ENCODE assay signal across 25 cellular contexts in the genomic region with DNA sequence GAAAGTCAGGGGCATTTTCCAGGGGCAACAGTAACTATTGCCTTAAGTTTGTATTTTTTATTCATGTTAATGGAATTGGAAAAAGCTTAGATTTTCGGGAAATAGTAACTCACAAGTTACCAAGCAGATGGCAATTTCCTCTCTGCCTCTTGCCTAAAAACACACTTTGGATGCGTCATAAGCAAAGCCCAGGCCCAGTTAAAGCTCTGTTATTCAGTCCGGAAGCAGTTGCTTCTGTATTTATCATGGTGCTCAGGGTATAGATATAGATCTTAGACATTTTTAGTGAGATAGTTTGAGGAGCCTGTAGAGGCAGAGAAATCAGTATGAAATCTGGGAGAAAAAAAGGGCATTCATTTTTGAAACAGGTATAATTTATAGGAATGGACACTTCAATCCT.
"Had no signal": no experiment of that assay in that cellular context is flagged by ENCODE, and none has a peak within 500 bp of the region (broad histone marks: within the 10 kb centered on the region; RNA-seq: fewer than 3 reads in every experiment).

No MANE protein-coding gene starts in this region.

- H3K27ac ChIP-seq: coronary artery, epithelial cell of prostate, esophagus squamous epithelium, gastrocnemius medialis, heart right ventricle, left lung, lower lobe of right lung had no signal

- FAIRE-seq: colon, endometrium, islet of Langerhans, keratinocyte had no signal

- H3K27me3 ChIP-seq: esophagus squamous epithelium, gastrocnemius medialis, heart right ventricle, left lung had no signal

- H3K36me3 ChIP-seq: esophagus squamous epithelium, gastrocnemius medialis, heart right ventricle, left lung, lower lobe of right lung had no signal

- H3K9me3 ChIP-seq: gastrocnemius medialis had no signal

- DNase-seq: effector CD8-positive, alpha-beta T cell; effector memory CD8-positive, alpha-beta T cell; endodermal cell; erythroblast; esophagus squamous epithelium; foreskin fibroblast; foreskin melanocyte; gastrocnemius medialis; glutamatergic neuron; head of caudate nucleus; heart right ventricle; hippocampal formation; left cardiac atrium; left lung; left ventricle myocardium superior; lower lobe of right lung; mesenchymal stem cell; mucosa of descending colon; naive B cell had no signal

- H3K4me1 ChIP-seq: gastrocnemius medialis, heart right ventricle, left lung, lower lobe of right lung had no signal

- H3K4me3 ChIP-seq: coronary artery, esophagus squamous epithelium, gastrocnemius medialis, heart right ventricle, left lung, lower lobe of right lung, mucosa of descending colon had no signal
